In the genomic region with DNA sequence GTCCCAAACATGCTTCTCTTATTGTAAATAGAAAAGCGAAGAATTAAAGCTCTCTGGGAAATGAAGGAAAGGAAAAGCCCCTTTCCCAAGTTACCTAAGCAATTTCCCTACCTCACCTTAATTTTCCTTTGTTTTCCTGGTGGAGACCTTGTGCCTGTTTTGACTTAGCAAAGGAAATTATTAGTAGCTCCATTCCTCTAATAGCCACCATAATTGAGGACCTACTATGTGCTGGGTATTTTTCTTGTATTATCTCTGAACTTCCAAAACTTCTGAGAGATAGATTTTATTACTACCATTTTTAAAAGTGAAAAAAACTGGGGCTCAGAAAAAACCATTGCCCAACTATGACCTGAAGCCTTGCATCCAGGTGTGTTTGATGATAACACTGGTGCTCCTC, we compare ENCODE assay signal across 1 cellular context.
TF ChIP-seq lines count a peak whose summit lies in the region.

No MANE protein-coding gene starts in this region.

TF ChIP-seq in K562, 482 proteins besides CTCF, POLR2A, EP300 and RAD21:
- TF ChIP-seq FOXA1 (IDR thresholded peaks at IDR 0.05; ENCODE audit: borderline replicate concordance) (no peak), ZKSCAN1 (IDR thresholded peaks at IDR 0.05; ENCODE audit: low read depth, low read length) (peak; percentile 85)
